In the genomic region with DNA sequence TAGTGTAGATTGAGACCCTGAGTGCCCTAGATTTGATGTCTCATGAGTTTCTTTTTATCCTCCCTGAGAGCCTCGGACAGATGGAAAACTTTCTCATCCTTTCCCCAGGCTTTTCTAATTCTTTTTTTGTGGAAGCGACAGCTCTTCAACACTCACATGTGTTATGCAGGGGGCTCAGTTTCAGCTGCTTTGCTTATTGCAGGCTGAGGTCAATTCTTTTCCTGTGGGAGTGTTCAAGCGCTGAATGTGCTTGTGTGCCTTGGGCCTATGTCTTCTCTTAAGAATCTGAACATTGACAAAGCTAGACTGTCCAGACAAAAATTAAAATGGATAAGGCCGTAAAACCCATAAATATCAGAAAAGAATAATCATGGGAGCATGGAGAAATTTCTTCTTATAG, we compare ENCODE assay signal across 22 cellular contexts.
A peak's percentile ranks its signal among the peaks of the same experiment; 100 is the strongest.
DNase-seq lines count a peak whose midpoint lies in the region; TF ChIP-seq lines count a peak whose summit lies in the region.
"Had no signal": no experiment of that assay in that cellular context is flagged by ENCODE, and none has a peak within 500 bp of the region (broad histone marks: within the 10 kb centered on the region; RNA-seq: fewer than 3 reads in every experiment).

No MANE protein-coding gene starts in this region.

- no peak overlapping the region for H3K9ac ChIP-seq in smooth muscle cell (ENCODE audit: low read depth)
- H3K9ac ChIP-seq: KMS-11, SK-N-SH had no signal

- H3F3A ChIP-seq in smooth muscle cell (ENCODE audit: low read depth): no peaks in the 10 kb centered on the region

- no peak overlapping the region for H3K4me3 ChIP-seq in smooth muscle cell
- no peak overlapping the region for H3K4me3 ChIP-seq in testis

- no peaks in the 10 kb centered on the region for H4K20me1 ChIP-seq in smooth muscle cell (ENCODE audit: low read depth)

- H3K27ac ChIP-seq in smooth muscle cell (ENCODE audit: low read depth) (no peak overlapping the region), testis (no peak overlapping the region)
- H3K27ac ChIP-seq: C4-2B, KMS-11, RWPE1 had no signal

- intact Hi-C loops in testis (cut with DNase I; ENCODE audit: low total_unique reads): no loop called here

- WGBS in smooth muscle cell (ENCODE audit: low lambda C conversion rate): 87% methylated on average over 4 of the region's 4 CpGs
- 77 to 83% methylated on average over 4 of the region's 4 CpGs for WGBS in testis, 2 donors

- H3K9me3 ChIP-seq in smooth muscle cell (replicated peaks; ENCODE audit: low read depth) (no peaks in the 10 kb centered on the region), testis (no peaks in the 10 kb centered on the region)
- H3K9me3 ChIP-seq: SK-N-SH had no signal

- peak; percentile 36 for DNase-seq in NCI-H748 (lab: John Stamatoyannopoulos, UW; ENCODE audit: unreplicated experiment)
- DNase-seq in NCI-H748 treated with DMSO at 0.1 percent for 48 hours (lab: John Stamatoyannopoulos, UW): no peak
- peak; percentile 62 to 85 for DNase-seq in NCI-H524 (lab: John Stamatoyannopoulos, UW)
- peak; percentile 64 for DNase-seq in left kidney (ENCODE audit: low read depth, low spot score)
- DNase-seq in smooth muscle cell (lab: John Stamatoyannopoulos, UW; ENCODE audit: unreplicated experiment): no peak
- no peak for DNase-seq in UCSD-AML1 (lab: John Stamatoyannopoulos, UW; ENCODE audit: unreplicated experiment)
- no peak for DNase-seq in testis
- DNase-seq: Calu3; CD8-positive, alpha-beta memory T cell; DMS53; GDM1; IMR-90; MV-4-11; NCI-H2029 treated with DMSO at 0.1 percent for 48 hours; NCI-H446 treated with DMSO at 0.1 percent for 48 hours; NK-92 treated with Interleukin-12 subunit alpha and Interleukin-12 subunit beta, amount 100 ng/mL, for 24 hours; SHP77 treated with DMSO at 0.1 percent for 48 hours; T-helper 2 cell had no signal

- H2AFZ ChIP-seq in smooth muscle cell (ENCODE audit: low read depth): peak overlapping the region; percentile 14

- H3K79me2 ChIP-seq in smooth muscle cell (ENCODE audit: low read depth): no peaks in the 10 kb centered on the region

- H3K4me2 ChIP-seq in smooth muscle cell: no peak overlapping the region
- H3K4me2 ChIP-seq: KMS-11, SK-N-SH had no signal

- no peak for TF ChIP-seq POLR2A in testis (IDR thresholded peaks at IDR 0.05)

- H3K36me3 ChIP-seq in smooth muscle cell (ENCODE audit: low read depth): no peaks in the 10 kb centered on the region
- no peaks in the 10 kb centered on the region for H3K36me3 ChIP-seq in testis (ENCODE audit: low read depth, missing control alignments)

- H3K4me1 ChIP-seq in smooth muscle cell (ENCODE audit: low read depth) (no peaks in the 10 kb centered on the region), testis (no peaks in the 10 kb centered on the region)

- TF ChIP-seq CTCF in smooth muscle cell (IDR thresholded peaks at IDR 0.05; ENCODE audit: borderline replicate concordance, insufficient read depth, poor library complexity, severe bottlenecking) (no peak), testis (IDR thresholded peaks at IDR 0.05) (no peak)

- no peaks in the 10 kb centered on the region for H3K27me3 ChIP-seq in smooth muscle cell (ENCODE audit: low read depth)
- H3K27me3 ChIP-seq in testis: no peaks in the 10 kb centered on the region

Comparison
In these comparisons a context has a peak if more than half of its experiments do, and no peak if none do; other contexts are left out.
1. DNase-seq: peak in NCI-H748 (single experiment), NCI-H524 (2 of 2) and left kidney (single experiment); none in NCI-H748 treated with DMSO at 0.1 percent for 48 hours (single experiment), smooth muscle cell (single experiment), UCSD-AML1 (single experiment) and testis (single experiment).